ENCODE assay signal across 1 cellular context in the genomic region with DNA sequence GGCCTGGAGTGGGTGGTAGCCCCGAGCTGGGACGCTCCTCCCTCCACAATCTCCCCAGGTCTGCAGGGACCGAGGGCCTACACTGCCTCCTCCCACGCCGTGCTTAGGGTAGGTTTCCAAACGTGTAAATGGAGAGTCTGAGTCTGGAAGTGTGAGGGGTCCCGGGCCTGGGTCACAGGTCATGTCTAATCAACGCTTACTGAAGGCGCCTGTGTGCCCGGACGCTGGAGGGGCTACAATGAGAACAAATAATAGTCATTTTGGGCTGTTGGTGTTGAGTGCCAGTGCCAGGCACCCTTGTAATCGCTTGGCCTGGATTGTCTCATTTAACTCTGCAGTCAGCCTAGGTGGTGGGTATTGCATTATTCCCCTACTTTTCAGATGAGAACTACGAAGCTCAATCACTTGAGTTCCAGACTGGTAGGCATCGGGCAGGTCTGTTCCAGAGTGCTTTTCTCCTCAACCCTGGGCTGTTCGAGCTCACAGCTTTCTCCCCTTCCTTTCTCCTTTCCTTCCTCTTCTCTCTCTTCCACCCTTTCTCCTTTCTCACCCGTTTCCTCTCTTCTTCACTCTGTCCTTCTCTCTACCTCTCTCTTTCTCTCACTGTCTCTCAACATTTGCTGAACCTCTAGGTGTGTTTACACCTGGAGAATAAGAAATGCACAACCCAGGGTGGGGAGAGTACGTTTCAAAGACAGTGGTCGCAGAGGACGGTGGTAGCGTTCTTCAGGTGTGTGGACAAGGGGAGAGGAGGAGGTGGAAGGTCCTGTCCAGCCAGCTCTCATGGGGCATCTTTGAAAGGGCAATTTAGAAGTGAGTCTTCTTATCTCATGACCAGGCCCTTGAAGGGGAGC.
TF ChIP-seq lines count a peak whose summit lies in the region.

No MANE protein-coding gene starts in this region.

TF ChIP-seq in H1, 55 proteins besides CTCF, POLR2A, EP300 and RAD21:
- TF ChIP-seq PHF8 (conservative IDR thresholded peaks at IDR 0.05; ENCODE audit: low read depth, low read length): no peak
- no peak for TF ChIP-seq SRF (IDR thresholded peaks at IDR 0.05; ENCODE audit: low read depth, low read length)
- no peak for TF ChIP-seq SP4 (IDR thresholded peaks at IDR 0.05; ENCODE audit: low read length)
- TF ChIP-seq TAF7 (optimal IDR thresholded peaks at IDR 0.05; ENCODE audit: borderline replicate concordance, low read depth, low read length): no peak
- TF ChIP-seq, protein P1, sequence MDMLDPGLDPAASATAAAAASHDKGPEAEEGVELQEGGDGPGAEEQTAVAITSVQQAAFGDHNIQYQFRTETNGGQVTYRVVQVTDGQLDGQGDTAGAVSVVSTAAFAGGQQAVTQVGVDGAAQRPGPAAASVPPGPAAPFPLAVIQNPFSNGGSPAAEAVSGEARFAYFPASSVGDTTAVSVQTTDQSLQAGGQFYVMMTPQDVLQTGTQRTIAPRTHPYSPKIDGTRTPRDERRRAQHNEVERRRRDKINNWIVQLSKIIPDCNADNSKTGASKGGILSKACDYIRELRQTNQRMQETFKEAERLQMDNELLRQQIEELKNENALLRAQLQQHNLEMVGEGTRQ (IDR thresholded peaks at IDR 0.05; ENCODE audit: low read length): no peak
- no peak for TF ChIP-seq KDM4A (IDR thresholded peaks at IDR 0.05; ENCODE audit: low read depth, low read length, severe bottlenecking)
- TF ChIP-seq POLR2AphosphoS5 (IDR thresholded peaks at IDR 0.05; ENCODE audit: low read depth, low read length): no peak
- TF ChIP-seq, protein P2, sequence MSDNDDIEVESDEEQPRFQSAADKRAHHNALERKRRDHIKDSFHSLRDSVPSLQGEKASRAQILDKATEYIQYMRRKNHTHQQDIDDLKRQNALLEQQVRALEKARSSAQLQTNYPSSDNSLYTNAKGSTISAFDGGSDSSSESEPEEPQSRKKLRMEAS (IDR thresholded peaks at IDR 0.05): no peak
- TF ChIP-seq SIRT6 (IDR thresholded peaks at IDR 0.05; ENCODE audit: low read length): no peak
- TF ChIP-seq JUND (IDR thresholded peaks at IDR 0.05; ENCODE audit: low read length): no peak
- TF ChIP-seq HDAC2 (IDR thresholded peaks at IDR 0.05; ENCODE audit: borderline replicate concordance in 1 of 2, low read depth in 2 of 2, low read length in 2 of 2): no peak
